In genomic region chr7:2283074-2283473, GRCh38 we compare ENCODE assay signal across 1 cellular context.
TF ChIP-seq lines count a peak whose summit lies in the region.

No MANE protein-coding gene starts in this region.

TF ChIP-seq in IMR-90, 13 proteins besides CTCF, POLR2A, EP300 and RAD21:
- TF ChIP-seq MAFK (IDR thresholded peaks at IDR 0.05; ENCODE audit: low read depth, low read length) (peak; percentile 94), MXI1 (IDR thresholded peaks at IDR 0.05; ENCODE audit: borderline replicate concordance, low read depth, low read length) (no peak)
